ENCODE assay signal across 8 cellular contexts in the genomic region with DNA sequence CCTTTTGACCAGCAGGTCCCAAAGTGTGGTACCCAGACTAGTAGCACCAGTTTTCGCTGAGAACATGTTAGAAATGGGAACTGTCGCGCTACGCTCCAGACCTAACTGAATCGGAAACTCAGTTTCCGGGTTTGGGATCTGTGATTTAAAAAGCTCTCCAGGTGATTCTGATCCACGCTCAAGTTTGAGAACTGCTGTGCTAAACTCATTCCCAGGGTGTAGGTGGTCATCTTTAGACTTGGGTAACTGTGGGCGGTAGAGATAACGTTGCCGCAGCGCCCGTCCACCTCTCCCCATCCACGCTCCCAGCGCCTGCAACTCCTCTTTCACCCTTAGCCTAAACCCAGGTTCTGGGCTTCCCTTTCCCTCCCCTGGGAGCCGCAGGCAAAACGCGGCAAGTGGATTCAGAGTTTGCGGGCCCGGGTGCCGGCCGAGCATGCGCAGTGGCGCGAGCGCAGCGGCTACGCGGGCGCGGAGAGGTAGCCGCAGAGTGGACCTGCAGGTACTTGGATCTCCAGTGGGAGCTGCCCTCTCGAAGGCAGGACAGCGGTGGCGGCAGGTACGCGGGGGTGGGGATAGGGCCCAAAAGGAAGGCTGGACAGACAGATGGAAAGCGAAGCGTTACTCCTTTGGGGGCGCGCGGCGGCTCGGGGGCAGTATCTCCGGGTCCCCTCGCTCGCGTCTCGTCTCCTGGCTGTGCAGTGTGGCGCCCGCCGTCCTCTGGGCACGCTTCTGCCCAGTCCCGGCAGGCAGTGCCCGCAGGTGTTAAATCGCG. TPM values are rescaled to one million over a fixed set of nuclear protein-coding genes. Genes with fewer than 3 reads are reported as not detected.
DNase-seq lines count a peak whose midpoint lies in the region; ATAC-seq and TF ChIP-seq lines count a peak whose summit lies in the region.

A gene with protein sequence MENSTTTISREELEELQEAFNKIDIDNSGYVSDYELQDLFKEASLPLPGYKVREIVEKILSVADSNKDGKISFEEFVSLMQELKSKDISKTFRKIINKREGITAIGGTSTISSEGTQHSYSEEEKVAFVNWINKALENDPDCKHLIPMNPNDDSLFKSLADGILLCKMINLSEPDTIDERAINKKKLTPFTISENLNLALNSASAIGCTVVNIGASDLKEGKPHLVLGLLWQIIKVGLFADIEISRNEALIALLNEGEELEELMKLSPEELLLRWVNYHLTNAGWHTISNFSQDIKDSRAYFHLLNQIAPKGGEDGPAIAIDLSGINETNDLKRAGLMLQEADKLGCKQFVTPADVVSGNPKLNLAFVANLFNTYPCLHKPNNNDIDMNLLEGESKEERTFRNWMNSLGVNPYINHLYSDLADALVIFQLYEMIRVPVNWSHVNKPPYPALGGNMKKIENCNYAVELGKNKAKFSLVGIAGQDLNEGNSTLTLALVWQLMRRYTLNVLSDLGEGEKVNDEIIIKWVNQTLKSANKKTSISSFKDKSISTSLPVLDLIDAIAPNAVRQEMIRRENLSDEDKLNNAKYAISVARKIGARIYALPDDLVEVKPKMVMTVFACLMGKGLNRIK (plus strand): TSS at position 443 of the 775 bp plus-strand sequence. CDS start 67,845 bp downstream, outside the sequence.

- H3K4me3 ChIP-seq in HUES64 (ENCODE audit: low read length): peak within 1 kb of the TSS; percentile 61
- peak within 1 kb of the TSS; percentile 78 for H3K4me3 ChIP-seq in OCI-LY1 (ENCODE audit: low read depth, low read length, poor library complexity, severe bottlenecking)
- H3K4me3 ChIP-seq in mucosa of stomach (ENCODE audit: low read length): peak within 1 kb of the TSS; percentile 90

- H3K79me2 ChIP-seq in OCI-LY1 (ENCODE audit: insufficient read depth, low read length): no peaks in the 10 kb centered on the region

- no peaks in the 10 kb centered on the region for H3K36me3 ChIP-seq in HUES64 (ENCODE audit: insufficient read depth, low read length)
- no peaks in the 10 kb centered on the region for H3K36me3 ChIP-seq in OCI-LY1 (ENCODE audit: insufficient read depth, low read length)
- no peaks in the 10 kb centered on the region for H3K36me3 ChIP-seq in mucosa of stomach (ENCODE audit: control insufficient read depth, insufficient read depth, low read length)

- TF ChIP-seq POLR2A in erythroblast (IDR thresholded peaks at IDR 0.05; ENCODE audit: low read length): peak; percentile 66

- no peak within 1 kb of the TSS for H3K27ac ChIP-seq in HUES64 (ENCODE audit: low read depth, low read length)
- no peak within 1 kb of the TSS for H3K27ac ChIP-seq in OCI-LY1 (ENCODE audit: low read depth, low read length, poor library complexity, severe bottlenecking)

- WGBS in HUES64: under 1% methylated on average over 56 of the region's 56 CpGs

- peak; percentile 18; the same call in 1 of the 2 replicates for TF ChIP-seq CTCF in OCI-LY1 (IDR thresholded peaks at IDR 0.05; ENCODE audit: low read length)

- ATAC-seq in GM21447 (IDR thresholded peaks at IDR 0.05; ENCODE audit: unreplicated experiment): peak; percentile 87

- peak within 1 kb of the TSS; percentile 96 for H3K4me2 ChIP-seq in OCI-LY1 (ENCODE audit: low read length)

- no peaks in the 10 kb centered on the region for H3K9me3 ChIP-seq in HUES64 (ENCODE audit: insufficient read depth, low read depth, low read length)
- H3K9me3 ChIP-seq in OCI-LY1 (ENCODE audit: low read length): no peaks in the 10 kb centered on the region
- H3K9me3 ChIP-seq in mucosa of stomach (ENCODE audit: control insufficient read depth, low read length): no peaks in the 10 kb centered on the region

- H3K9ac ChIP-seq in HUES64 (ENCODE audit: low read depth, low read length) (peak within 1 kb of the TSS; percentile 43), OCI-LY1 (ENCODE audit: low read length) (peak within 1 kb of the TSS; percentile 73), mucosa of stomach (ENCODE audit: low read length) (peak within 1 kb of the TSS; percentile 65)

- peak; percentile 84 for DNase-seq in DMS 273 treated with DMSO at 0.1 percent for 48 hours (lab: John Stamatoyannopoulos, UW)
- DNase-seq in activated T-cell treated with anti-CD3 and anti-CD28 coated beads for 4 hours: peak; percentile 80
- DNase-seq in erythroblast (lab: John Stamatoyannopoulos, UW): peak; percentile 92 to 95
- DNase-seq in stimulated activated CD8-positive, alpha-beta memory T cell treated with anti-CD3 and anti-CD28 coated beads, Interleukin-7, amount 100 ng/mL, for 1 hour (ENCODE audit: low read depth in 2 of 2): peak; percentile 71 to 72

- no peaks in the 10 kb centered on the region for H4K20me1 ChIP-seq in OCI-LY1 (ENCODE audit: insufficient read depth, low read length)

- H2AFZ ChIP-seq in OCI-LY1 (ENCODE audit: low read length): peak within 1 kb of the TSS; percentile 74

- no peaks in the 10 kb centered on the region for H3K9me2 ChIP-seq in OCI-LY1 (ENCODE audit: low read depth, low read length)

- H3F3A ChIP-seq in OCI-LY1 (ENCODE audit: insufficient read depth, low read length): no peaks in the 10 kb centered on the region

- H3K4me1 ChIP-seq in HUES64 (ENCODE audit: insufficient read depth, low read length): peaks cover 11% of the 10 kb centered on the region; the same call in 1 of the 2 replicates
- H3K4me1 ChIP-seq in OCI-LY1 (ENCODE audit: insufficient read depth, low read length, severe bottlenecking): peaks cover 24% of the 10 kb centered on the region
- peaks cover 5% of the 10 kb centered on the region for H3K4me1 ChIP-seq in mucosa of stomach (ENCODE audit: control insufficient read depth, insufficient read depth, low read length)

- peaks cover 8% of the 10 kb centered on the region; the same call in 1 of the 2 replicates for H3K27me3 ChIP-seq in HUES64 (ENCODE audit: insufficient read depth, low read length)
- H3K27me3 ChIP-seq in OCI-LY1 (ENCODE audit: insufficient read depth, low read length): no peaks in the 10 kb centered on the region
- no peaks in the 10 kb centered on the region for H3K27me3 ChIP-seq in mucosa of stomach (ENCODE audit: control insufficient read depth, insufficient read depth, low read length)

RNA-seq across cellular contexts. Expression of the gene that starts here (rescaled TPM):
- polyA plus RNA-seq in HUES64 (2013, experiment 1 of 2): 16.2 TPM
- 16.4 TPM for polyA plus RNA-seq in HUES64 (2013, experiment 2 of 2)
